13 cellular contexts compared by ENCODE assay signal in genomic region chrX:137568741-137569469, GRCh38. TPM values are rescaled to one million over a fixed set of nuclear protein-coding genes. Genes with fewer than 3 reads are reported as not detected.
DNase-seq lines count a peak whose midpoint lies in the region; ATAC-seq lines count a peak whose summit lies in the region.
"Had no signal": no experiment of that assay in that cellular context is flagged by ENCODE, and none has a peak within 500 bp of the region (broad histone marks: within the 10 kb centered on the region; RNA-seq: fewer than 3 reads in every experiment).

No MANE protein-coding gene starts in this region.

- no peak overlapping the region for H2AK5ac ChIP-seq in trophoblast cell (ENCODE audit: low read length)

- H3K36me3 Mint-ChIP-seq in activated naive CD4-positive, alpha-beta T cell treated with anti-CD3 and anti-CD28 coated beads, Interleukin-2, amount 10 ng/mL, durations not matched to agents 7 days and 5 days = peaks cover 5% of the 10 kb centered on the region

- H3K36me3 ChIP-seq in trophoblast cell (ENCODE audit: control insufficient read depth in 1 of 2, insufficient read depth in 2 of 2, low read length in 2 of 2) = no peaks in the 10 kb centered on the region
- H3K36me3 ChIP-seq: heart left ventricle, lower lobe of right lung had no signal

- no peak overlapping the region for H2BK12ac ChIP-seq in trophoblast cell (ENCODE audit: low read length)

- H3K27ac ChIP-seq in trophoblast cell (ENCODE audit: low read depth, low read length) = no peak overlapping the region
- H3K27ac ChIP-seq: body of pancreas, heart left ventricle, lower lobe of right lung had no signal

- no peak overlapping the region for H2AFZ ChIP-seq in trophoblast cell (ENCODE audit: insufficient read depth, low read length, poor library complexity)

- CTCF ChIA-PET in activated naive CD4-positive, alpha-beta T cell treated with anti-CD3 and anti-CD28 coated beads, Interleukin-2, amount 10 ng/mL, durations not matched to agents 7 days and 5 days (lab: Charles Lee) = no interaction called here

- H3K79me2 ChIP-seq in trophoblast cell (ENCODE audit: control insufficient read depth, insufficient read depth, low read length, poor library complexity) = no peaks in the 10 kb centered on the region

- H2BK5ac ChIP-seq in trophoblast cell (ENCODE audit: low read depth, low read length, poor library complexity) = no peak overlapping the region

- peaks cover 32% of the 10 kb centered on the region for H3K27me3 ChIP-seq in trophoblast cell (ENCODE audit: insufficient read depth, low read length)

- H3K9me3 ChIP-seq in trophoblast cell (ENCODE audit: insufficient read depth, low read depth, low read length) = peaks cover 3% of the 10 kb centered on the region
- H3K9me3 ChIP-seq: body of pancreas, heart left ventricle, lower lobe of right lung had no signal

- peak overlapping the region; percentile 55 for H3K27ac Mint-ChIP-seq in activated naive CD4-positive, alpha-beta T cell treated with anti-CD3 and anti-CD28 coated beads, Interleukin-2, amount 10 ng/mL, durations not matched to agents 7 days and 5 days

- no peak overlapping the region for H3K4ac ChIP-seq in trophoblast cell (ENCODE audit: low read depth, low read length)

- no peaks in the 10 kb centered on the region for H3K79me1 ChIP-seq in trophoblast cell (ENCODE audit: low read length)

- no peak overlapping the region for H3K14ac ChIP-seq in trophoblast cell (ENCODE audit: low read length)

- no peak overlapping the region for H4K12ac ChIP-seq in trophoblast cell (ENCODE audit: low read depth, low read length)

- no peak for ATAC-seq in HG02970 (IDR thresholded peaks at IDR 0.05; ENCODE audit: low FRiP score, unreplicated experiment)
- ATAC-seq: body of pancreas; heart left ventricle; lower lobe of right lung; stimulated activated naive CD8-positive, alpha-beta T cell treated with anti-CD3 and anti-CD28 coated beads, Interleukin-15, Interleukin-2, amounts not matched to agents 100 U/mL and 50 U/mL, for 24 hours had no signal

- no CpG with 5 or more reads among the region's 53 CpGs for WGBS in trophoblast cell (ENCODE audit: extremely low coverage, insufficient coverage, insufficient read length)

- peaks cover 0 to 10% of the 10 kb centered on the region in 2 experiments for H3K4me1 ChIP-seq in trophoblast cell (ENCODE audit: control insufficient read depth in 1 of 2, insufficient read depth in 2 of 2, low read length in 2 of 2)

- H3K4me3 Mint-ChIP-seq in activated naive CD4-positive, alpha-beta T cell treated with anti-CD3 and anti-CD28 coated beads, Interleukin-2, amount 10 ng/mL, durations not matched to agents 7 days and 5 days = no peak overlapping the region

- H3K23ac ChIP-seq in trophoblast cell (ENCODE audit: low read length) = no peak overlapping the region

- no peak for DNase-seq in activated naive CD4-positive, alpha-beta T cell treated with anti-CD3 and anti-CD28 coated beads, Interleukin-2, amount 10 ng/mL, durations not matched to agents 7 days and 5 days
- no peak for DNase-seq in activated naive CD4-positive, alpha-beta T cell treated with Interleukin-2 at 50 U/mL for 16 hours
- DNase-seq in NCI-H1930 (lab: John Stamatoyannopoulos, UW) (peak; percentile 3 to 22), ecto neural progenitor cell (ENCODE audit: low spot score) (peak; percentile 49), trophoblast cell (no peak), NCI-H526 treated with DMSO at 0.1 percent for 48 hours (lab: John Stamatoyannopoulos, UW) (no peak), GM03348 (ENCODE audit: low spot score) (no peak)
- DNase-seq: body of pancreas; heart left ventricle; lower lobe of right lung; stimulated activated CD4-positive, alpha-beta T cell treated with anti-CD3 and anti-CD28 coated beads, Interleukin-4, amount 100 ng/mL, for 1 hour; stimulated activated naive CD8-positive, alpha-beta T cell treated with anti-CD3 and anti-CD28 coated beads, Interleukin-15, Interleukin-2, amounts not matched to agents 100 U/mL and 50 U/mL, for 24 hours had no signal

- H4K91ac ChIP-seq in trophoblast cell (ENCODE audit: low read depth, low read length) = no peak overlapping the region

- H3K4me3 ChIP-seq in trophoblast cell (ENCODE audit: low read depth, low read length) = no peak overlapping the region
- H3K4me3 ChIP-seq: body of pancreas, heart left ventricle, lower lobe of right lung had no signal

- no peak overlapping the region for H3K18ac ChIP-seq in trophoblast cell (ENCODE audit: low read length)

- H3K4me1 Mint-ChIP-seq in activated naive CD4-positive, alpha-beta T cell treated with anti-CD3 and anti-CD28 coated beads, Interleukin-2, amount 10 ng/mL, durations not matched to agents 7 days and 5 days = peaks cover 8% of the 10 kb centered on the region

- H3K27me3 Mint-ChIP-seq in activated naive CD4-positive, alpha-beta T cell treated with anti-CD3 and anti-CD28 coated beads, Interleukin-2, amount 10 ng/mL, durations not matched to agents 7 days and 5 days = peaks cover 82% of the 10 kb centered on the region

- H4K8ac ChIP-seq in trophoblast cell (ENCODE audit: low read depth, low read length) = no peak overlapping the region

- H3K9me3 Mint-ChIP-seq in activated naive CD4-positive, alpha-beta T cell treated with anti-CD3 and anti-CD28 coated beads, Interleukin-2, amount 10 ng/mL, durations not matched to agents 7 days and 5 days = peaks cover 4% of the 10 kb centered on the region

- no peak overlapping the region for H3K9ac ChIP-seq in trophoblast cell (ENCODE audit: low read length)

- no peak overlapping the region for H2BK120ac ChIP-seq in trophoblast cell (ENCODE audit: insufficient read depth, low read length, poor library complexity)

- H3K4me2 ChIP-seq in trophoblast cell (ENCODE audit: low read length) = peak overlapping the region; percentile 47

RNA-seq across cellular contexts. Expression of gene ZIC3, which starts 3.0 kb away (rescaled TPM):
- 0.03 and 0.07 TPM in 2 replicates for polyA plus RNA-seq in trophoblast cell (2013)
- polyA plus RNA-seq: heart left ventricle had no signal

Comparison
In these comparisons a context has a peak if more than half of its experiments do, and no peak if none do; other contexts are left out.
1. DNase-seq: peak in NCI-H1930 (2 of 2) and ecto neural progenitor cell (single experiment); none in activated naive CD4-positive, alpha-beta T cell treated with anti-CD3 and anti-CD28 coated beads, Interleukin-2, amount 10 ng/mL, durations not matched to agents 7 days and 5 days (single experiment), activated naive CD4-positive, alpha-beta T cell treated with Interleukin-2 at 50 U/mL for 16 hours (single experiment), trophoblast cell (0 of 2), NCI-H526 treated with DMSO at 0.1 percent for 48 hours (single experiment) and GM03348 (single experiment).